ENCODE assay signal across 1 cellular context in the genomic region with DNA sequence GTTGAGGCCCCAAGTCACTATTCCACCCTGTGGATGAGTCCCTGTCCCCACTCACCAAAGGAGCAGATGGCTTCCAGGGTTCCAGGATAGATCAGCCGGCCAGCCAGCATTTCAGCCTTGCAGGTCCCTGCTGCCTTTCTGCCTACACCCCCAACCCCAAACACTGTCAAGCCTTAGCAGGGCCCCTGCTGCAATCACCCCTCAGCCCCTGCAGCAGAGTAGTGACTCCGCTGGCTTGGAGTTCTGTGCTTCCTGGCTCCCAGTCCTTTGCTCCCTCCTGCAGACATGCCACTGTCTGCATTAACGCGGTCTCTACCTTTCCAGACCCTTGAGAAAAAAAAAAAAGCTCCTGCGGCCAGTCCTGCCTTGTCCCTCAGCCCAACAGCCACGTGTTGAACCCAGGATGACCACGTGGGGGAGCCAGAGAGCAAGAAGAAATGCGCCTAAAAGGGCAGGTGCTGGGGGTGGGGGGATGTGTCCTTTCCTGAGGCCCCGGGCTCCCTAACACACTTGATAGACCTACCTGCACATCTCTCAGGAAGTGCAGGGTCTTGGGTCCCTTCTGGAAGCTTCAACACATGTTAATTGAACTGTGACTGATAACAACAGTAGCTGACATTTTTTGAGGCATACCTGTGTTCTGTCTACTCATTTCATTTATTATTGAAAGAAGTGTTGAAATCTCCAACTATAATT.
TF ChIP-seq lines count a peak whose summit lies in the region.

No MANE protein-coding gene starts in this region.

TF ChIP-seq in K562, 482 proteins besides CTCF, POLR2A, EP300 and RAD21 (continued from another document and continues in another):
- TF ChIP-seq SIRT6 (IDR thresholded peaks at IDR 0.05; ENCODE audit: low read depth, low read length) (no peak), NFE2 (IDR thresholded peaks at IDR 0.05; ENCODE audit: low read depth) (no peak), MTA1 (IDR thresholded peaks at IDR 0.05; ENCODE audit: borderline replicate concordance) (no peak), ZNF668 (CRISPR knock-in tag; IDR thresholded peaks at IDR 0.05) (no peak), RBM25 (IDR thresholded peaks at IDR 0.05; ENCODE audit: low read depth, low read length, severe bottlenecking) (no peak), KDM1A (IDR thresholded peaks at IDR 0.05) (no peak), FOXM1 (IDR thresholded peaks at IDR 0.05; ENCODE audit: low read depth) (no peak), FOXM1 (CRISPR knock-in tag; IDR thresholded peaks at IDR 0.05; ENCODE audit: low read depth) (no peak), PHB2 (IDR thresholded peaks at IDR 0.05; ENCODE audit: low read depth) (no peak), RBM17 (IDR thresholded peaks at IDR 0.05; ENCODE audit: borderline replicate concordance, low read depth, low read length) (no peak), RUNX1 (IDR thresholded peaks at IDR 0.05; ENCODE audit: low read depth) (no peak), SPI1 (IDR thresholded peaks at IDR 0.05; ENCODE audit: borderline replicate concordance, low read depth, low read length) (no peak), NFRKB (IDR thresholded peaks at IDR 0.05; ENCODE audit: low read depth) (no peak), ZNF766 (CRISPR knock-in tag; conservative IDR thresholded peaks at IDR 0.05) (no peak), MED1 (CRISPR knock-in tag; IDR thresholded peaks at IDR 0.05; ENCODE audit: borderline replicate concordance) (no peak), ZBTB17 (CRISPR knock-in tag; IDR thresholded peaks at IDR 0.05) (no peak), TEAD2 (tag; IDR thresholded peaks at IDR 0.05) (no peak), ARNT (IDR thresholded peaks at IDR 0.05) (no peak), RBFOX2 (IDR thresholded peaks at IDR 0.05; ENCODE audit: low read depth, low read length) (no peak), TRIM28 (IDR thresholded peaks at IDR 0.05) (no peak), SMARCC2 (IDR thresholded peaks at IDR 0.05; ENCODE audit: low read depth) (no peak), DDX20 (tag; IDR thresholded peaks at IDR 0.05; ENCODE audit: low read depth) (no peak), HDGF (IDR thresholded peaks at IDR 0.05) (no peak), ZNF165 (CRISPR knock-in tag; IDR thresholded peaks at IDR 0.05; ENCODE audit: borderline replicate concordance) (no peak), NCOA4 (IDR thresholded peaks at IDR 0.05; ENCODE audit: partially characterized antibody) (no peak), ZNF143 (CRISPR knock-in tag; IDR thresholded peaks at IDR 0.05) (no peak), GABPB2 (CRISPR knock-in tag; conservative IDR thresholded peaks at IDR 0.05) (no peak), FIP1L1 (IDR thresholded peaks at IDR 0.05; ENCODE audit: low read depth, low read length, poor library complexity, severe bottlenecking) (no peak), BRD4 (IDR thresholded peaks at IDR 0.05) (no peak), YBX1 (IDR thresholded peaks at IDR 0.05) (no peak), HIVEP1 (CRISPR knock-in tag; IDR thresholded peaks at IDR 0.05) (no peak), CBX1 (IDR thresholded peaks at IDR 0.05; ENCODE audit: low read depth) (0 out of 2 replicates have a peak, but pooled peaks have one; percentile 36), ZNF197 (CRISPR knock-in tag; IDR thresholded peaks at IDR 0.05; ENCODE audit: low read depth) (no peak), ZNF23 (CRISPR knock-in tag; IDR thresholded peaks at IDR 0.05) (no peak), ZNF384 (IDR thresholded peaks at IDR 0.05; ENCODE audit: low read depth, low read length) (peak; percentile 93), CHCHD3 (CRISPR knock-in tag; IDR thresholded peaks at IDR 0.05) (no peak), SIN3B (IDR thresholded peaks at IDR 0.05; ENCODE audit: low read depth) (no peak)
- TF ChIP-seq, protein P1, sequence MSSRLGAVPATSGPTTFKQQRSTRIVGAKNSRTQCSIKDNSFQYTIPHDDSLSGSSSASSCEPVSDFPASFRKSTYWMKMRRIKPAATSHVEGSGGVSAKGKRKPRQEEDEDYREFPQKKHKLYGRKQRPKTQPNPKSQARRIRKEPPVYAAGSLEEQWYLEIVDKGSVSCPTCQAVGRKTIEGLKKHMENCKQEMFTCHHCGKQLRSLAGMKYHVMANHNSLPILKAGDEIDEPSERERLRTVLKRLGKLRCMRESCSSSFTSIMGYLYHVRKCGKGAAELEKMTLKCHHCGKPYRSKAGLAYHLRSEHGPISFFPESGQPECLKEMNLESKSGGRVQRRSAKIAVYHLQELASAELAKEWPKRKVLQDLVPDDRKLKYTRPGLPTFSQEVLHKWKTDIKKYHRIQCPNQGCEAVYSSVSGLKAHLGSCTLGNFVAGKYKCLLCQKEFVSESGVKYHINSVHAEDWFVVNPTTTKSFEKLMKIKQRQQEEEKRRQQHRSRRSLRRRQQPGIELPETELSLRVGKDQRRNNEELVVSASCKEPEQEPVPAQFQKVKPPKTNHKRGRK (tag; IDR thresholded peaks at IDR 0.05): no peak
- TF ChIP-seq, protein P2, sequence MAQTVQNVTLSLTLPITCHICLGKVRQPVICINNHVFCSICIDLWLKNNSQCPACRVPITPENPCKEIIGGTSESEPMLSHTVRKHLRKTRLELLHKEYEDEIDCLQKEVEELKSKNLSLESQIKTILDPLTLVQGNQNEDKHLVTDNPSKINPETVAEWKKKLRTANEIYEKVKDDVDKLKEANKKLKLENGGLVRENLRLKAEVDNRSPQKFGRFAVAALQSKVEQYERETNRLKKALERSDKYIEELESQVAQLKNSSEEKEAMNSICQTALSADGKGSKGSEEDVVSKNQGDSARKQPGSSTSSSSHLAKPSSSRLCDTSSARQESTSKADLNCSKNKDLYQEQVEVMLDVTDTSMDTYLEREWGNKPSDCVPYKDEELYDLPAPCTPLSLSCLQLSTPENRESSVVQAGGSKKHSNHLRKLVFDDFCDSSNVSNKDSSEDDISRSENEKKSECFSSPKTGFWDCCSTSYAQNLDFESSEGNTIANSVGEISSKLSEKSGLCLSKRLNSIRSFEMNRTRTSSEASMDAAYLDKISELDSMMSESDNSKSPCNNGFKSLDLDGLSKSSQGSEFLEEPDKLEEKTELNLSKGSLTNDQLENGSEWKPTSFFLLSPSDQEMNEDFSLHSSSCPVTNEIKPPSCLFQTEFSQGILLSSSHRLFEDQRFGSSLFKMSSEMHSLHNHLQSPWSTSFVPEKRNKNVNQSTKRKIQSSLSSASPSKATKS (CRISPR knock-in tag; IDR thresholded peaks at IDR 0.05): no peak
- TF ChIP-seq, protein P3, sequence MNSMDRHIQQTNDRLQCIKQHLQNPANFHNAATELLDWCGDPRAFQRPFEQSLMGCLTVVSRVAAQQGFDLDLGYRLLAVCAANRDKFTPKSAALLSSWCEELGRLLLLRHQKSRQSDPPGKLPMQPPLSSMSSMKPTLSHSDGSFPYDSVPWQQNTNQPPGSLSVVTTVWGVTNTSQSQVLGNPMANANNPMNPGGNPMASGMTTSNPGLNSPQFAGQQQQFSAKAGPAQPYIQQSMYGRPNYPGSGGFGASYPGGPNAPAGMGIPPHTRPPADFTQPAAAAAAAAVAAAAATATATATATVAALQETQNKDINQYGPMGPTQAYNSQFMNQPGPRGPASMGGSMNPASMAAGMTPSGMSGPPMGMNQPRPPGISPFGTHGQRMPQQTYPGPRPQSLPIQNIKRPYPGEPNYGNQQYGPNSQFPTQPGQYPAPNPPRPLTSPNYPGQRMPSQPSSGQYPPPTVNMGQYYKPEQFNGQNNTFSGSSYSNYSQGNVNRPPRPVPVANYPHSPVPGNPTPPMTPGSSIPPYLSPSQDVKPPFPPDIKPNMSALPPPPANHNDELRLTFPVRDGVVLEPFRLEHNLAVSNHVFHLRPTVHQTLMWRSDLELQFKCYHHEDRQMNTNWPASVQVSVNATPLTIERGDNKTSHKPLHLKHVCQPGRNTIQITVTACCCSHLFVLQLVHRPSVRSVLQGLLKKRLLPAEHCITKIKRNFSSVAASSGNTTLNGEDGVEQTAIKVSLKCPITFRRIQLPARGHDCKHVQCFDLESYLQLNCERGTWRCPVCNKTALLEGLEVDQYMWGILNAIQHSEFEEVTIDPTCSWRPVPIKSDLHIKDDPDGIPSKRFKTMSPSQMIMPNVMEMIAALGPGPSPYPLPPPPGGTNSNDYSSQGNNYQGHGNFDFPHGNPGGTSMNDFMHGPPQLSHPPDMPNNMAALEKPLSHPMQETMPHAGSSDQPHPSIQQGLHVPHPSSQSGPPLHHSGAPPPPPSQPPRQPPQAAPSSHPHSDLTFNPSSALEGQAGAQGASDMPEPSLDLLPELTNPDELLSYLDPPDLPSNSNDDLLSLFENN (IDR thresholded peaks at IDR 0.05; ENCODE audit: low read depth in 2 of 2, low read length in 2 of 2): 0 out of 4 replicates have a peak, but pooled peaks of 1 of the 2 experiments have one; percentile 19
- TF ChIP-seq, protein P4, sequence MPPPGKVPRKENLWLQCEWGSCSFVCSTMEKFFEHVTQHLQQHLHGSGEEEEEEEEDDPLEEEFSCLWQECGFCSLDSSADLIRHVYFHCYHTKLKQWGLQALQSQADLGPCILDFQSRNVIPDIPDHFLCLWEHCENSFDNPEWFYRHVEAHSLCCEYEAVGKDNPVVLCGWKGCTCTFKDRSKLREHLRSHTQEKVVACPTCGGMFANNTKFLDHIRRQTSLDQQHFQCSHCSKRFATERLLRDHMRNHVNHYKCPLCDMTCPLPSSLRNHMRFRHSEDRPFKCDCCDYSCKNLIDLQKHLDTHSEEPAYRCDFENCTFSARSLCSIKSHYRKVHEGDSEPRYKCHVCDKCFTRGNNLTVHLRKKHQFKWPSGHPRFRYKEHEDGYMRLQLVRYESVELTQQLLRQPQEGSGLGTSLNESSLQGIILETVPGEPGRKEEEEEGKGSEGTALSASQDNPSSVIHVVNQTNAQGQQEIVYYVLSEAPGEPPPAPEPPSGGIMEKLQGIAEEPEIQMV (tag; conservative IDR thresholded peaks at IDR 0.05; ENCODE audit: low read depth): no peak
- TF ChIP-seq, protein P5, sequence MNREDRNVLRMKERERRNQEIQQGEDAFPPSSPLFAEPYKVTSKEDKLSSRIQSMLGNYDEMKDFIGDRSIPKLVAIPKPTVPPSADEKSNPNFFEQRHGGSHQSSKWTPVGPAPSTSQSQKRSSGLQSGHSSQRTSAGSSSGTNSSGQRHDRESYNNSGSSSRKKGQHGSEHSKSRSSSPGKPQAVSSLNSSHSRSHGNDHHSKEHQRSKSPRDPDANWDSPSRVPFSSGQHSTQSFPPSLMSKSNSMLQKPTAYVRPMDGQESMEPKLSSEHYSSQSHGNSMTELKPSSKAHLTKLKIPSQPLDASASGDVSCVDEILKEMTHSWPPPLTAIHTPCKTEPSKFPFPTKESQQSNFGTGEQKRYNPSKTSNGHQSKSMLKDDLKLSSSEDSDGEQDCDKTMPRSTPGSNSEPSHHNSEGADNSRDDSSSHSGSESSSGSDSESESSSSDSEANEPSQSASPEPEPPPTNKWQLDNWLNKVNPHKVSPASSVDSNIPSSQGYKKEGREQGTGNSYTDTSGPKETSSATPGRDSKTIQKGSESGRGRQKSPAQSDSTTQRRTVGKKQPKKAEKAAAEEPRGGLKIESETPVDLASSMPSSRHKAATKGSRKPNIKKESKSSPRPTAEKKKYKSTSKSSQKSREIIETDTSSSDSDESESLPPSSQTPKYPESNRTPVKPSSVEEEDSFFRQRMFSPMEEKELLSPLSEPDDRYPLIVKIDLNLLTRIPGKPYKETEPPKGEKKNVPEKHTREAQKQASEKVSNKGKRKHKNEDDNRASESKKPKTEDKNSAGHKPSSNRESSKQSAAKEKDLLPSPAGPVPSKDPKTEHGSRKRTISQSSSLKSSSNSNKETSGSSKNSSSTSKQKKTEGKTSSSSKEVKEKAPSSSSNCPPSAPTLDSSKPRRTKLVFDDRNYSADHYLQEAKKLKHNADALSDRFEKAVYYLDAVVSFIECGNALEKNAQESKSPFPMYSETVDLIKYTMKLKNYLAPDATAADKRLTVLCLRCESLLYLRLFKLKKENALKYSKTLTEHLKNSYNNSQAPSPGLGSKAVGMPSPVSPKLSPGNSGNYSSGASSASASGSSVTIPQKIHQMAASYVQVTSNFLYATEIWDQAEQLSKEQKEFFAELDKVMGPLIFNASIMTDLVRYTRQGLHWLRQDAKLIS (CRISPR knock-in tag; IDR thresholded peaks at IDR 0.05): 0 out of 2 replicates have a peak, but pooled peaks have one; percentile 66
- TF ChIP-seq, protein P6, sequence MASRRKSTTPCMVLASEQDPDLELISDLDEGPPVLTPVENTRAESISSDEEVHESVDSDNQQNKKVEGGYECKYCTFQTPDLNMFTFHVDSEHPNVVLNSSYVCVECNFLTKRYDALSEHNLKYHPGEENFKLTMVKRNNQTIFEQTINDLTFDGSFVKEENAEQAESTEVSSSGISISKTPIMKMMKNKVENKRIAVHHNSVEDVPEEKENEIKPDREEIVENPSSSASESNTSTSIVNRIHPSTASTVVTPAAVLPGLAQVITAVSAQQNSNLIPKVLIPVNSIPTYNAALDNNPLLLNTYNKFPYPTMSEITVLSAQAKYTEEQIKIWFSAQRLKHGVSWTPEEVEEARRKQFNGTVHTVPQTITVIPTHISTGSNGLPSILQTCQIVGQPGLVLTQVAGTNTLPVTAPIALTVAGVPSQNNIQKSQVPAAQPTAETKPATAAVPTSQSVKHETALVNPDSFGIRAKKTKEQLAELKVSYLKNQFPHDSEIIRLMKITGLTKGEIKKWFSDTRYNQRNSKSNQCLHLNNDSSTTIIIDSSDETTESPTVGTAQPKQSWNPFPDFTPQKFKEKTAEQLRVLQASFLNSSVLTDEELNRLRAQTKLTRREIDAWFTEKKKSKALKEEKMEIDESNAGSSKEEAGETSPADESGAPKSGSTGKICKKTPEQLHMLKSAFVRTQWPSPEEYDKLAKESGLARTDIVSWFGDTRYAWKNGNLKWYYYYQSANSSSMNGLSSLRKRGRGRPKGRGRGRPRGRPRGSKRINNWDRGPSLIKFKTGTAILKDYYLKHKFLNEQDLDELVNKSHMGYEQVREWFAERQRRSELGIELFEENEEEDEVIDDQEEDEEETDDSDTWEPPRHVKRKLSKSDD (conservative IDR thresholded peaks at IDR 0.05; ENCODE audit: low read length): no peak
- TF ChIP-seq, protein P7, sequence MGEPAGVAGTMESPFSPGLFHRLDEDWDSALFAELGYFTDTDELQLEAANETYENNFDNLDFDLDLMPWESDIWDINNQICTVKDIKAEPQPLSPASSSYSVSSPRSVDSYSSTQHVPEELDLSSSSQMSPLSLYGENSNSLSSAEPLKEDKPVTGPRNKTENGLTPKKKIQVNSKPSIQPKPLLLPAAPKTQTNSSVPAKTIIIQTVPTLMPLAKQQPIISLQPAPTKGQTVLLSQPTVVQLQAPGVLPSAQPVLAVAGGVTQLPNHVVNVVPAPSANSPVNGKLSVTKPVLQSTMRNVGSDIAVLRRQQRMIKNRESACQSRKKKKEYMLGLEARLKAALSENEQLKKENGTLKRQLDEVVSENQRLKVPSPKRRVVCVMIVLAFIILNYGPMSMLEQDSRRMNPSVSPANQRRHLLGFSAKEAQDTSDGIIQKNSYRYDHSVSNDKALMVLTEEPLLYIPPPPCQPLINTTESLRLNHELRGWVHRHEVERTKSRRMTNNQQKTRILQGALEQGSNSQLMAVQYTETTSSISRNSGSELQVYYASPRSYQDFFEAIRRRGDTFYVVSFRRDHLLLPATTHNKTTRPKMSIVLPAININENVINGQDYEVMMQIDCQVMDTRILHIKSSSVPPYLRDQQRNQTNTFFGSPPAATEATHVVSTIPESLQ (CRISPR knock-in tag; IDR thresholded peaks at IDR 0.05): no peak
- TF ChIP-seq, protein P8, sequence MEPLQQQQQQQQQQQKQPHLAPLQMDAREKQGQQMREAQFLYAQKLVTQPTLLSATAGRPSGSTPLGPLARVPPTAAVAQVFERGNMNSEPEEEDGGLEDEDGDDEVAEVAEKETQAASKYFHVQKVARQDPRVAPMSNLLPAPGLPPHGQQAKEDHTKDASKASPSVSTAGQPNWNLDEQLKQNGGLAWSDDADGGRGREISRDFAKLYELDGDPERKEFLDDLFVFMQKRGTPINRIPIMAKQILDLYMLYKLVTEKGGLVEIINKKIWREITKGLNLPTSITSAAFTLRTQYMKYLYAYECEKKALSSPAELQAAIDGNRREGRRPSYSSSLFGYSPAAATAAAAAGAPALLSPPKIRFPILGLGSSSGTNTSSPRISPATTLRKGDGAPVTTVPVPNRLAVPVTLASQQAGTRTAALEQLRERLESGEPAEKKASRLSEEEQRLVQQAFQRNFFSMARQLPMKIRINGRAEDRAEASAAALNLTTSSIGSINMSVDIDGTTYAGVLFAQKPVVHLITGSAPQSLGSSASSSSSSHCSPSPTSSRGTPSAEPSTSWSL (CRISPR knock-in tag; IDR thresholded peaks at IDR 0.05; ENCODE audit: borderline replicate concordance): no peak
